In the genomic region with DNA sequence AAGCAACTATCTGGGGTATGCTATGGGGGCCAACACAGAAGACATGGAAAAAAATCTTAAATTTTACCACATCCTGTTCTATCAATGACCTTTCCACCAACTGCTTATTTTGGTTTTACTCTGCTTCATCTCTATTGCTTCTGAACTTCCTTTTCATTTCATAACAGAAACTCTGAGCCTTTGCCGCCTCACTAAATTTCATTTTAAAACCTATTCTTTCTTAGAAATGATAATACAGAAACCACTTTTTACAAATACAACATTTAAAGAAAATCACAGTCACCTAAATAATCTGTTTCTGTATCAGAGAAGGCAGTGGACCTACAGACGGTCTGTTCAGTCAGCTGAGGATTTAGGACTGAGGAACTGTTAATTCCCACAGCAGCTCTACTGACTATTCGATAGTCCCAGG, we compare ENCODE assay signal across 1 cellular context.
A peak's percentile ranks its signal among the peaks of the same experiment; 100 is the strongest.
TF ChIP-seq lines count a peak whose summit lies in the region.

No MANE protein-coding gene starts in this region.

TF ChIP-seq in GM12878, 131 proteins besides CTCF, POLR2A, EP300 and RAD21 (continued from another document):
- TF ChIP-seq, protein P1, sequence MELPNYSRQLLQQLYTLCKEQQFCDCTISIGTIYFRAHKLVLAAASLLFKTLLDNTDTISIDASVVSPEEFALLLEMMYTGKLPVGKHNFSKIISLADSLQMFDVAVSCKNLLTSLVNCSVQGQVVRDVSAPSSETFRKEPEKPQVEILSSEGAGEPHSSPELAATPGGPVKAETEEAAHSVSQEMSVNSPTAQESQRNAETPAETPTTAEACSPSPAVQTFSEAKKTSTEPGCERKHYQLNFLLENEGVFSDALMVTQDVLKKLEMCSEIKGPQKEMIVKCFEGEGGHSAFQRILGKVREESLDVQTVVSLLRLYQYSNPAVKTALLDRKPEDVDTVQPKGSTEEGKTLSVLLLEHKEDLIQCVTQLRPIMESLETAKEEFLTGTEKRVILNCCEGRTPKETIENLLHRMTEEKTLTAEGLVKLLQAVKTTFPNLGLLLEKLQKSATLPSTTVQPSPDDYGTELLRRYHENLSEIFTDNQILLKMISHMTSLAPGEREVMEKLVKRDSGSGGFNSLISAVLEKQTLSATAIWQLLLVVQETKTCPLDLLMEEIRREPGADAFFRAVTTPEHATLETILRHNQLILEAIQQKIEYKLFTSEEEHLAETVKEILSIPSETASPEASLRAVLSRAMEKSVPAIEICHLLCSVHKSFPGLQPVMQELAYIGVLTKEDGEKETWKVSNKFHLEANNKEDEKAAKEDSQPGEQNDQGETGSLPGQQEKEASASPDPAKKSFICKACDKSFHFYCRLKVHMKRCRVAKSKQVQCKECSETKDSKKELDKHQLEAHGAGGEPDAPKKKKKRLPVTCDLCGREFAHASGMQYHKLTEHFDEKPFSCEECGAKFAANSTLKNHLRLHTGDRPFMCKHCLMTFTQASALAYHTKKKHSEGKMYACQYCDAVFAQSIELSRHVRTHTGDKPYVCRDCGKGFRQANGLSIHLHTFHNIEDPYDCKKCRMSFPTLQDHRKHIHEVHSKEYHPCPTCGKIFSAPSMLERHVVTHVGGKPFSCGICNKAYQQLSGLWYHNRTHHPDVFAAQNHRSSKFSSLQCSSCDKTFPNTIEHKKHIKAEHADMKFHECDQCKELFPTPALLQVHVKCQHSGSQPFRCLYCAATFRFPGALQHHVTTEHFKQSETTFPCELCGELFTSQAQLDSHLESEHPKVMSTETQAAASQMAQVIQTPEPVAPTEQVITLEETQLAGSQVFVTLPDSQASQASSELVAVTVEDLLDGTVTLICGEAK (IDR thresholded peaks at IDR 0.05; ENCODE audit: borderline replicate concordance): no peak; the same call in 1 of the 2 replicates
- TF ChIP-seq CREM (IDR thresholded peaks at IDR 0.05; ENCODE audit: low read depth) (0 out of 2 replicates have a peak, but pooled peaks have one; percentile 22), EZH2 (IDR thresholded peaks at IDR 0.05; ENCODE audit: borderline replicate concordance, control insufficient read depth, low read depth, low read length) (no peak), NBN (IDR thresholded peaks at IDR 0.05) (no peak), HDGF (IDR thresholded peaks at IDR 0.05) (no peak), POU2F2 (IDR thresholded peaks at IDR 0.05; ENCODE audit: borderline replicate concordance, low read depth, low read length) (no peak), CEBPB (IDR thresholded peaks at IDR 0.05; ENCODE audit: borderline replicate concordance in 1 of 2, low read depth in 2 of 2, low read length in 2 of 2) (0 out of 4 replicates have a peak, but pooled peaks of 1 of the 2 experiments have one; percentile 22), BHLHE40 (IDR thresholded peaks at IDR 0.05; ENCODE audit: borderline replicate concordance in 1 of 2, low read depth in 2 of 2, low read length in 1 of 2) (no peak), CREB1 (IDR thresholded peaks at IDR 0.05; ENCODE audit: low read depth) (no peak), JUNB (IDR thresholded peaks at IDR 0.05) (peak; percentile 55; the same call in 1 of the 2 replicates), RUNX3 (IDR thresholded peaks at IDR 0.05; ENCODE audit: low read length) (peak; percentile 86), TCF12 (IDR thresholded peaks at IDR 0.05; ENCODE audit: low read depth, low read length) (no peak), MXI1 (IDR thresholded peaks at IDR 0.05; ENCODE audit: low read depth, low read length) (0 out of 2 replicates have a peak, but pooled peaks have one; percentile 1), MYC (IDR thresholded peaks at IDR 0.05; ENCODE audit: insufficient read depth, insufficient read length, insufficient replicate concordance, low read length, severe bottlenecking) (no peak), ATF2 (IDR thresholded peaks at IDR 0.05; ENCODE audit: low read length) (peak; percentile 77), NR2C1 (IDR thresholded peaks at IDR 0.05) (no peak), E4F1 (IDR thresholded peaks at IDR 0.05; ENCODE audit: borderline replicate concordance, partially characterized antibody) (no peak), BMI1 (IDR thresholded peaks at IDR 0.05; ENCODE audit: borderline replicate concordance) (no peak), ESRRA (IDR thresholded peaks at IDR 0.05; ENCODE audit: low read length) (no peak), MAX (IDR thresholded peaks at IDR 0.05; ENCODE audit: low read depth, low read length) (no peak), TCF3 (IDR thresholded peaks at IDR 0.05; ENCODE audit: borderline replicate concordance, insufficient read depth, low read depth, low read length) (no peak), CHD2 (IDR thresholded peaks at IDR 0.05; ENCODE audit: borderline replicate concordance, low read depth, low read length) (no peak), GABPA (IDR thresholded peaks at IDR 0.05; ENCODE audit: low read depth) (peak; percentile 59)
- TF ChIP-seq, protein P2, sequence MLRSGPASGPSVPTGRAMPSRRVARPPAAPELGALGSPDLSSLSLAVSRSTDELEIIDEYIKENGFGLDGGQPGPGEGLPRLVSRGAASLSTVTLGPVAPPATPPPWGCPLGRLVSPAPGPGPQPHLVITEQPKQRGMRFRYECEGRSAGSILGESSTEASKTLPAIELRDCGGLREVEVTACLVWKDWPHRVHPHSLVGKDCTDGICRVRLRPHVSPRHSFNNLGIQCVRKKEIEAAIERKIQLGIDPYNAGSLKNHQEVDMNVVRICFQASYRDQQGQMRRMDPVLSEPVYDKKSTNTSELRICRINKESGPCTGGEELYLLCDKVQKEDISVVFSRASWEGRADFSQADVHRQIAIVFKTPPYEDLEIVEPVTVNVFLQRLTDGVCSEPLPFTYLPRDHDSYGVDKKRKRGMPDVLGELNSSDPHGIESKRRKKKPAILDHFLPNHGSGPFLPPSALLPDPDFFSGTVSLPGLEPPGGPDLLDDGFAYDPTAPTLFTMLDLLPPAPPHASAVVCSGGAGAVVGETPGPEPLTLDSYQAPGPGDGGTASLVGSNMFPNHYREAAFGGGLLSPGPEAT (IDR thresholded peaks at IDR 0.05; ENCODE audit: low read depth): no peak
